15 cellular contexts compared by ENCODE assay signal in genomic region chr6:33752139-33753015, GRCh38. TPM values are rescaled to one million over a fixed set of nuclear protein-coding genes. Genes with fewer than 3 reads are reported as not detected.
DNase-seq lines count a peak whose midpoint lies in the region; ATAC-seq, FAIRE-seq and TF ChIP-seq lines count a peak whose summit lies in the region.
"Had no signal": no experiment of that assay in that cellular context is flagged by ENCODE, and none has a peak within 500 bp of the region (broad histone marks: within the 10 kb centered on the region; RNA-seq: fewer than 3 reads in every experiment).

No MANE protein-coding gene starts in this region.

- POLR2A ChIA-PET in HEK293 (lab: Yijun Ruan, JAX): no interaction called here

- no peak for ATAC-seq in GM21786 (IDR thresholded peaks at IDR 0.05; ENCODE audit: unreplicated experiment)
- ATAC-seq in GM21390 (IDR thresholded peaks at IDR 0.05; ENCODE audit: unreplicated experiment): no peak

- no peak for FAIRE-seq in RCC 7860 (lab: Jason Lieb, UNC)
- FAIRE-seq: G401.6 had no signal

- H3K9ac ChIP-seq in BLaER1: no peak overlapping the region

- H3K36me3 ChIP-seq in BLaER1 (no peaks in the 10 kb centered on the region), HEK293 (ENCODE audit: control insufficient read depth in 2 of 2, insufficient read depth in 1 of 2, low read length in 2 of 2) (no peaks in the 10 kb centered on the region)
- H3K36me3 ChIP-seq: right atrium auricular region, thoracic aorta had no signal

- no peak overlapping the region for H3K4me3 ChIP-seq in BLaER1
- no peak overlapping the region for H3K4me3 ChIP-seq in HEK293 (ENCODE audit: low read depth, low read length)
- H3K4me3 ChIP-seq in epithelial cell of esophagus (ENCODE audit: low read length): no peak overlapping the region
- H3K4me3 ChIP-seq: right atrium auricular region, thoracic aorta had no signal

- CTCF ChIA-PET in HEK293 (lab: Yijun Ruan, JAX): interaction anchor here (0.8 to 1.9 kb wide), 5 partner anchors 9 to 41 kb away, joined by 4 to 10 read pairs (median 4); partner anchors contain the start of gene UQCC2

- H3K4me1 ChIP-seq in BLaER1: peaks cover 52% of the 10 kb centered on the region
- H3K4me1 ChIP-seq in HEK293 (ENCODE audit: control insufficient read depth, insufficient read depth, low read length): peaks cover 17% of the 10 kb centered on the region

- peaks cover 11% of the 10 kb centered on the region; the same call in 1 of the 2 replicates for H4K20me1 ChIP-seq in BLaER1

- H3K27me3 ChIP-seq in BLaER1: no peaks in the 10 kb centered on the region
- H3K27me3 ChIP-seq: right atrium auricular region had no signal

- DNase-seq in NCI-H510A (lab: John Stamatoyannopoulos, UW) (peak; percentile 90), epithelial cell of esophagus (ENCODE audit: low read depth) (peak; percentile 60), posterior vena cava (ENCODE audit: low spot score) (no peak), RCC 7860 (ENCODE audit: low spot score) (no peak)
- DNase-seq: activated gamma-delta T cell, NCI-H82 had no signal

- H3K4me2 ChIP-seq in BLaER1: peak overlapping the region; percentile 73

- H3K27ac ChIP-seq in BLaER1 (peak overlapping the region; percentile 35; the same call in 1 of the 2 replicates), HEK293 (ENCODE audit: extremely low read depth, low read depth, low read length) (peak overlapping the region; percentile 34; the same call in 1 of the 2 replicates)
- H3K27ac ChIP-seq: thoracic aorta had no signal

- H3K9me3 ChIP-seq in BLaER1 (no peaks in the 10 kb centered on the region), HEK293 (ENCODE audit: control insufficient read depth, insufficient read depth, low read depth, low read length) (no peaks in the 10 kb centered on the region)
- H3K9me3 ChIP-seq: right atrium auricular region, thoracic aorta had no signal

- TF ChIP-seq CTCF in HEK293 (tag by site-specific recombination; IDR thresholded peaks at IDR 0.05) (peak; percentile 47; the same call in 1 of the 2 replicates), epithelial cell of esophagus (IDR thresholded peaks at IDR 0.05; ENCODE audit: insufficient read depth, low read depth, low read length, missing control alignments) (peak; percentile 15)

- intact Hi-C loops in posterior vena cava (cut with DNase I): loop anchor here in 1 of 2 donors (1.0 kb wide), 1 partner anchor 25 kb away; no protein-coding TSS in a partner anchor

TF ChIP-seq in HEK293, 187 proteins besides CTCF, POLR2A, EP300 and RAD21:
- TF ChIP-seq ZNF501 (tag by site-specific recombination; IDR thresholded peaks at IDR 0.05) (no peak), PRDM1 (tag by site-specific recombination; IDR thresholded peaks at IDR 0.05) (no peak), KLF10 (tag by site-specific recombination; IDR thresholded peaks at IDR 0.05) (no peak), ZIC2 (tag by site-specific recombination; IDR thresholded peaks at IDR 0.05) (0 out of 2 replicates have a peak, but pooled peaks have one; percentile 17), ZNF133 (tag by site-specific recombination; IDR thresholded peaks at IDR 0.05) (peak; percentile 68; the same call in 1 of the 2 replicates), GFI1B (tag by site-specific recombination; IDR thresholded peaks at IDR 0.05) (no peak), PRDM4 (tag by site-specific recombination; IDR thresholded peaks at IDR 0.05) (no peak), ZNF175 (tag by site-specific recombination; IDR thresholded peaks at IDR 0.05) (no peak), ZNF488 (tag by site-specific recombination; IDR thresholded peaks at IDR 0.05) (no peak), ZNF341 (tag by site-specific recombination; IDR thresholded peaks at IDR 0.05; ENCODE audit: low read depth) (peak; percentile 51), KLF1 (tag by site-specific recombination; IDR thresholded peaks at IDR 0.05) (peak; percentile 69), ZNF629 (tag by site-specific recombination; IDR thresholded peaks at IDR 0.05) (no peak), ZNF335 (tag by site-specific recombination; conservative IDR thresholded peaks at IDR 0.05) (peak; percentile 62), ZEB2 (tag by site-specific recombination; IDR thresholded peaks at IDR 0.05) (no peak)

RNA-seq across cellular contexts. Expression of gene IP6K3, which starts 5.7 kb away (rescaled TPM):
- under 1 TPM; 0.19 to 0.32 TPM for total RNA-seq in posterior vena cava

RNA-seq across cellular contexts. Expression of gene LEMD2, which starts 36.6 kb away (rescaled TPM):
- total RNA-seq in posterior vena cava: 10 to 100 TPM; 38.0 to 41.4 TPM

RNA-seq across cellular contexts. Expression of gene UQCC2, which starts 40.9 kb away (rescaled TPM):
- 10 to 100 TPM; 39.7 to 42.3 TPM for total RNA-seq in posterior vena cava

RNA-seq across cellular contexts. Expression of gene MLN, which starts 51.4 kb away (rescaled TPM):
- total RNA-seq in posterior vena cava: not detected
- total RNA-seq: cardiac septum, epithelial cell of proximal tubule, right atrium auricular region, thoracic aorta had no signal

Comparison
In these comparisons a context has a peak if more than half of its experiments do, and no peak if none do; other contexts are left out.
1. DNase-seq: peak in NCI-H510A (single experiment) and epithelial cell of esophagus (single experiment); none in posterior vena cava (single experiment) and RCC 7860 (single experiment).